ENCODE assay signal across 8 cellular contexts in genomic region chr6:156777866-156778614, GRCh38. TPM values are rescaled to one million over a fixed set of nuclear protein-coding genes. Genes with fewer than 3 reads are reported as not detected.
DNase-seq lines count a peak whose midpoint lies in the region; ATAC-seq and TF ChIP-seq lines count a peak whose summit lies in the region.

No MANE protein-coding gene starts in this region.

- H3K27me3 ChIP-seq in MM.1S (replicated peaks; ENCODE audit: insufficient read depth, low read length) (no peaks in the 10 kb centered on the region), lung (ENCODE audit: control insufficient read depth, insufficient read depth) (no peaks in the 10 kb centered on the region)

- H3K27ac ChIP-seq in MM.1S (ENCODE audit: low read length) (peak overlapping the region; percentile 60; the same call in 1 of the 2 replicates), lung (ENCODE audit: low read depth in 1 of 2, low read length in 1 of 2) (peak overlapping the region; percentile 100)

- H3K4me3 ChIP-seq in MM.1S (ENCODE audit: low read length), result peak overlapping the region; percentile 56
- peak overlapping the region; percentile 98 for H3K4me3 ChIP-seq in lung

- H3K79me2 ChIP-seq in MM.1S (ENCODE audit: low read length), result peaks cover 35% of the 10 kb centered on the region

- no peak overlapping the region for H2AFZ ChIP-seq in MM.1S (ENCODE audit: low read length)

- CTCF ChIA-PET in Calu3 (lab: Charles Lee), result no interaction called here

- H3K27ac Mint-ChIP-seq in Calu3 (ENCODE audit: unreplicated experiment), result peak overlapping the region; percentile 88

- no peaks in the 10 kb centered on the region for H3K4me1 ChIP-seq in MM.1S (ENCODE audit: low read length)
- no peaks in the 10 kb centered on the region for H3K4me1 ChIP-seq in lung (ENCODE audit: control insufficient read depth in 2 of 2, insufficient read depth in 2 of 2, low read length in 2 of 2)

- peaks cover 57% of the 10 kb centered on the region for H3K36me3 Mint-ChIP-seq in Calu3 (ENCODE audit: insufficient read depth, unreplicated experiment)

- 0 to 1% methylated on average over 68 to 85 of the region's 85 CpGs for WGBS in lung, 2 donors

- DNase-seq in Calu3 (peak; percentile 55), MM.1S (peak; percentile 15), dermis blood vessel endothelial cell (peak; percentile 64), lung (ENCODE audit: low spot score) (peak; percentile 45), NCI-H2196 treated with DMSO at 0.1 percent for 48 hours (lab: John Stamatoyannopoulos, UW; ENCODE audit: unreplicated experiment) (no peak)
- DNase-seq in activated CD4-positive, alpha-beta T cell treated with anti-CD3 and anti-CD28 coated beads for 4 hours, result peak; percentile 52 to 61
- DNase-seq in stimulated activated CD4-positive, alpha-beta T cell treated with anti-CD3 and anti-CD28 coated beads, TNF-alpha, amount 100 ng/mL, for 48 hours (ENCODE audit: low read depth in 3 of 3), result peak; percentile 32 to 43 (median 36)

- intact Hi-C loops in Calu3 (cut with micrococcal nuclease; ENCODE audit: unreplicated experiment), result loop anchor here (2.0 to 5.0 kb wide), 3 partner anchors 57 to 1451 kb away; no protein-coding TSS in a partner anchor

- H3F3A ChIP-seq in MM.1S (ENCODE audit: insufficient read depth, low read length), result peaks cover 2% of the 10 kb centered on the region; the same call in 1 of the 2 replicates

- no TSS peak for BruUV-seq in Calu3 (replicated peaks; lab: Mats Ljungman, UMichigan)

- no peaks in the 10 kb centered on the region for H3K9me3 Mint-ChIP-seq in Calu3 (ENCODE audit: low read depth, unreplicated experiment)

- ATAC-seq in GM21723 (IDR thresholded peaks at IDR 0.05; ENCODE audit: unreplicated experiment), result peak; percentile 1
- ATAC-seq in lung (ENCODE audit: insufficient read depth, low FRiP score), result peak; percentile 8

- H3K9me2 ChIP-seq in MM.1S (replicated peaks; ENCODE audit: insufficient read depth, low read length), result no peaks in the 10 kb centered on the region

- H3K36me3 ChIP-seq in MM.1S (replicated peaks; ENCODE audit: insufficient read depth, low read length), result no peaks in the 10 kb centered on the region
- no peaks in the 10 kb centered on the region for H3K36me3 ChIP-seq in lung (ENCODE audit: control insufficient read depth in 2 of 2, insufficient read depth in 2 of 2, low read length in 2 of 2)

- H3K4me1 Mint-ChIP-seq in Calu3 (ENCODE audit: low read depth, unreplicated experiment), result no peaks in the 10 kb centered on the region

- H4K20me1 ChIP-seq in MM.1S (ENCODE audit: insufficient read depth, low read length), result no peaks in the 10 kb centered on the region

- H3K9me3 ChIP-seq in MM.1S (replicated peaks; ENCODE audit: insufficient read depth, low read length) (no peaks in the 10 kb centered on the region), lung (ENCODE audit: control insufficient read depth in 2 of 2, insufficient read depth in 1 of 2, low read length in 1 of 2) (no peaks in the 10 kb centered on the region)

- peak overlapping the region; percentile 21; the same call in 1 of the 2 replicates for H3K4me2 ChIP-seq in MM.1S (ENCODE audit: low read depth, low read length)

- no peak for TF ChIP-seq CTCF in Calu3 (IDR thresholded peaks at IDR 0.05; ENCODE audit: unreplicated experiment)
- no peak for TF ChIP-seq CTCF in MM.1S (IDR thresholded peaks at IDR 0.05; ENCODE audit: low read length)
- no peak for TF ChIP-seq CTCF in lung (IDR thresholded peaks at IDR 0.05; ENCODE audit: control extremely low read depth, extremely low read depth)

- peak overlapping the region; percentile 89 for H3K4me3 Mint-ChIP-seq in Calu3 (ENCODE audit: low read depth, unreplicated experiment)

- H3K9ac ChIP-seq in MM.1S (ENCODE audit: low read length), result peak overlapping the region; percentile 73

- H3K27me3 Mint-ChIP-seq in Calu3 (ENCODE audit: unreplicated experiment), result no peaks in the 10 kb centered on the region

RNA-seq across cellular contexts. Expression of gene ARID1B, which starts 0.9 kb away (rescaled TPM):
- total RNA-seq in Calu3 (2022) (50.5 and 53.5 TPM in 2 replicates), dermis blood vessel endothelial cell (37.8 and 45.9 TPM in 2 replicates), lung (100 to 1,000 TPM in 1 of 2 donors, 10 to 100 TPM in 1; 82.0 to 239 TPM)
- polyA plus RNA-seq in lung, result 10 to 100 TPM; 10.5 to 19.7 TPM
